Comparison of ENCODE assay signal across 17 cellular contexts in the genomic region with DNA sequence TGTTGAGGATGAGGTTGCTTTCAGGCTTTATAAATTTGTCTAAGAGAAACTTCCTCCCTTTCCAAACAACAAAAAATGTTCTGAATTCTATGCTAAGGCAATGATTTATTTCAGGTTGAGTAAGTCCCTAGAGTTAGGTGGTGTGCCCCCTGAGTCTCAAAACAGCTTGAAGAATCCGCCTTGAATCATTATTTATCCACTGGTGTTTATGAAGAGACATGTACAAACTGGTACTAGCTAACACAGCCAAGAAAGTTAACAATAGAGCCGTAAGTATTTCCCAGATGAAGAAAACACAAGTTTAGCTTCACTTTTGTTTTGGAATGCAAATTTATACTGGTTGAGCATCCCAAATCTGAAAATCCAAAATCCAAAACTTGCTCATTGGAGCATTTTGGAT.
DNase-seq lines count a peak whose midpoint lies in the region; ATAC-seq, FAIRE-seq and TF ChIP-seq lines count a peak whose summit lies in the region.
"Had no signal": no experiment of that assay in that cellular context is flagged by ENCODE, and none has a peak within 500 bp of the region (broad histone marks: within the 10 kb centered on the region; RNA-seq: fewer than 3 reads in every experiment).

No MANE protein-coding gene starts in this region.

- WGBS in small intestine, 3 donors = 77 to 93% (median 87%) methylated on average over 2 of the region's 2 CpGs

- ATAC-seq in WTC11 = no peak
- no peak for ATAC-seq in HG03571 (IDR thresholded peaks at IDR 0.05; ENCODE audit: unreplicated experiment)

- H3K9me3 Mint-ChIP-seq in WTC11 = no peaks in the 10 kb centered on the region
- H3K9me3 Mint-ChIP-seq: activated naive CD4-positive, alpha-beta T cell treated with anti-CD3 and anti-CD28 coated beads for 36 hours; CD4-positive, CD25-positive, alpha-beta regulatory T cell had no signal

- H3K4me3 Mint-ChIP-seq in WTC11 = no peak overlapping the region
- H3K4me3 Mint-ChIP-seq: activated naive CD4-positive, alpha-beta T cell treated with anti-CD3 and anti-CD28 coated beads for 36 hours; CD4-positive, CD25-positive, alpha-beta regulatory T cell had no signal

- POLR2A ChIA-PET in WTC11 (lab: Charles Lee) = no interaction called here

- no peaks in the 10 kb centered on the region for H3K27me3 Mint-ChIP-seq in WTC11 (ENCODE audit: low read depth)
- H3K27me3 Mint-ChIP-seq: CD4-positive, CD25-positive, alpha-beta regulatory T cell had no signal

- H3K27me3 ChIP-seq in neutrophil = no peaks in the 10 kb centered on the region
- no peaks in the 10 kb centered on the region for H3K27me3 ChIP-seq in small intestine (ENCODE audit: control insufficient read depth in 2 of 2, insufficient read depth in 2 of 2, low read length in 2 of 2)
- H3K27me3 ChIP-seq: cardiac muscle cell, right atrium auricular region had no signal

- no peaks in the 10 kb centered on the region for H3K4me1 Mint-ChIP-seq in WTC11

- H3K9me3 ChIP-seq in neutrophil = no peaks in the 10 kb centered on the region
- H3K9me3 ChIP-seq in small intestine (ENCODE audit: control insufficient read depth, low read depth) = no peaks in the 10 kb centered on the region
- H3K9me3 ChIP-seq: right atrium auricular region had no signal

- CTCF ChIA-PET in WTC11 (lab: Charles Lee) = no interaction called here

- FAIRE-seq in small intestine (lab: Jason Lieb, UNC) = no peak
- FAIRE-seq: H54 had no signal

- H3K27ac ChIP-seq in neutrophil = peak overlapping the region; percentile 70
- H3K27ac ChIP-seq in small intestine (ENCODE audit: low read depth in 1 of 2, low read length in 1 of 2) = no peak overlapping the region
- H3K27ac ChIP-seq: cardiac muscle cell, right atrium auricular region had no signal

- peaks cover 38 to 49% of the 10 kb centered on the region in 2 experiments for H3K4me1 ChIP-seq in neutrophil (ENCODE audit: control insufficient read depth in 1 of 2, insufficient read depth in 1 of 2, low read depth in 1 of 2, low read length in 1 of 2)
- H3K4me1 ChIP-seq in small intestine (ENCODE audit: control insufficient read depth in 2 of 2, insufficient read depth in 1 of 2, low read depth in 1 of 2, low read length in 1 of 2) = no peaks in the 10 kb centered on the region
- H3K4me1 ChIP-seq: right atrium auricular region had no signal

- DNase-seq in EH (ENCODE audit: low read depth) (peak; percentile 7), WTC11 (ENCODE audit: low spot score) (no peak), fibroblast of mammary gland (ENCODE audit: low read depth) (peak; percentile 31), NCI-H2107 (lab: John Stamatoyannopoulos, UW) (no peak), small intestine (no peak)
- DNase-seq in stimulated activated CD4-positive, alpha-beta T cell treated with anti-CD3 and anti-CD28 coated beads, Interleukin-2, amount 100 ng/mL, for 48 hours = no peak
- DNase-seq: activated CD4-positive, alpha-beta T cell treated with anti-CD3 and anti-CD28 coated beads, Interleukin-2, amount 50 U/mL, for 4 hours; activated naive CD4-positive, alpha-beta T cell treated with anti-CD3 and anti-CD28 coated beads for 36 hours; activated T-cell treated with anti-CD3 and anti-CD28 coated beads for 4 hours; CD4-positive, CD25-positive, alpha-beta regulatory T cell; effector CD4-positive, alpha-beta T cell; NCI-H774 had no signal

- H3K36me3 ChIP-seq in neutrophil = no peaks in the 10 kb centered on the region
- H3K36me3 ChIP-seq in small intestine (ENCODE audit: control insufficient read depth in 2 of 2, insufficient read depth in 2 of 2, low read length in 2 of 2) = no peaks in the 10 kb centered on the region

- TF ChIP-seq CTCF in WTC11 (IDR thresholded peaks at IDR 0.05) (no peak), fibroblast of mammary gland (conservative IDR thresholded peaks at IDR 0.05; ENCODE audit: control insufficient read depth, insufficient read depth, low read depth, low read length) (no peak), neutrophil (IDR thresholded peaks at IDR 0.05) (no peak)

- peaks cover 23% of the 10 kb centered on the region for H3K36me3 Mint-ChIP-seq in WTC11

- peak overlapping the region; percentile 45 for H3K27ac Mint-ChIP-seq in WTC11
- H3K27ac Mint-ChIP-seq: activated naive CD4-positive, alpha-beta T cell treated with anti-CD3 and anti-CD28 coated beads for 36 hours had no signal

- H3K4me3 ChIP-seq in fibroblast of mammary gland (ENCODE audit: control insufficient read depth, low read depth, low read length) (no peak overlapping the region), neutrophil (ENCODE audit: low read depth in 1 of 2, low read length in 1 of 2) (no peak overlapping the region), small intestine (ENCODE audit: low read depth in 1 of 2, low read length in 2 of 2) (no peak overlapping the region)
- H3K4me3 ChIP-seq: cardiac muscle cell, right atrium auricular region had no signal

TF ChIP-seq in WTC11, 78 proteins besides CTCF, POLR2A, EP300 and RAD21:
- TF ChIP-seq, protein P1, sequence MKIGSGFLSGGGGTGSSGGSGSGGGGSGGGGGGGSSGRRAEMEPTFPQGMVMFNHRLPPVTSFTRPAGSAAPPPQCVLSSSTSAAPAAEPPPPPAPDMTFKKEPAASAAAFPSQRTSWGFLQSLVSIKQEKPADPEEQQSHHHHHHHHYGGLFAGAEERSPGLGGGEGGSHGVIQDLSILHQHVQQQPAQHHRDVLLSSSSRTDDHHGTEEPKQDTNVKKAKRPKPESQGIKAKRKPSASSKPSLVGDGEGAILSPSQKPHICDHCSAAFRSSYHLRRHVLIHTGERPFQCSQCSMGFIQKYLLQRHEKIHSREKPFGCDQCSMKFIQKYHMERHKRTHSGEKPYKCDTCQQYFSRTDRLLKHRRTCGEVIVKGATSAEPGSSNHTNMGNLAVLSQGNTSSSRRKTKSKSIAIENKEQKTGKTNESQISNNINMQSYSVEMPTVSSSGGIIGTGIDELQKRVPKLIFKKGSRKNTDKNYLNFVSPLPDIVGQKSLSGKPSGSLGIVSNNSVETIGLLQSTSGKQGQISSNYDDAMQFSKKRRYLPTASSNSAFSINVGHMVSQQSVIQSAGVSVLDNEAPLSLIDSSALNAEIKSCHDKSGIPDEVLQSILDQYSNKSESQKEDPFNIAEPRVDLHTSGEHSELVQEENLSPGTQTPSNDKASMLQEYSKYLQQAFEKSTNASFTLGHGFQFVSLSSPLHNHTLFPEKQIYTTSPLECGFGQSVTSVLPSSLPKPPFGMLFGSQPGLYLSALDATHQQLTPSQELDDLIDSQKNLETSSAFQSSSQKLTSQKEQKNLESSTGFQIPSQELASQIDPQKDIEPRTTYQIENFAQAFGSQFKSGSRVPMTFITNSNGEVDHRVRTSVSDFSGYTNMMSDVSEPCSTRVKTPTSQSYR (CRISPR knock-in tag; IDR thresholded peaks at IDR 0.05) = no peak
- TF ChIP-seq ZNF121 (CRISPR knock-in tag; IDR thresholded peaks at IDR 0.05) (no peak), NFE2L1 (CRISPR knock-in tag; IDR thresholded peaks at IDR 0.05) (no peak), ZNF423 (CRISPR knock-in tag; IDR thresholded peaks at IDR 0.05) (no peak), TEAD1 (CRISPR knock-in tag; IDR thresholded peaks at IDR 0.05) (no peak), RORB (CRISPR knock-in tag; IDR thresholded peaks at IDR 0.05) (no peak)
- TF ChIP-seq, protein P2, sequence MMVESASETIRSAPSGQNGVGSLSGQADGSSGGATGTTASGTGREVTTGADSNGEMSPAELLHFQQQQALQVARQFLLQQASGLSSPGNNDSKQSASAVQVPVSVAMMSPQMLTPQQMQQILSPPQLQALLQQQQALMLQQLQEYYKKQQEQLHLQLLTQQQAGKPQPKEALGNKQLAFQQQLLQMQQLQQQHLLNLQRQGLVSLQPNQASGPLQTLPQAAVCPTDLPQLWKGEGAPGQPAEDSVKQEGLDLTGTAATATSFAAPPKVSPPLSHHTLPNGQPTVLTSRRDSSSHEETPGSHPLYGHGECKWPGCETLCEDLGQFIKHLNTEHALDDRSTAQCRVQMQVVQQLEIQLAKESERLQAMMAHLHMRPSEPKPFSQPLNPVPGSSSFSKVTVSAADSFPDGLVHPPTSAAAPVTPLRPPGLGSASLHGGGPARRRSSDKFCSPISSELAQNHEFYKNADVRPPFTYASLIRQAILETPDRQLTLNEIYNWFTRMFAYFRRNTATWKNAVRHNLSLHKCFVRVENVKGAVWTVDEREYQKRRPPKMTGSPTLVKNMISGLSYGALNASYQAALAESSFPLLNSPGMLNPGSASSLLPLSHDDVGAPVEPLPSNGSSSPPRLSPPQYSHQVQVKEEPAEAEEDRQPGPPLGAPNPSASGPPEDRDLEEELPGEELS (CRISPR knock-in tag; IDR thresholded peaks at IDR 0.05) = no peak

Comparison
In these comparisons a context has a peak if more than half of its experiments do, and no peak if none do; other contexts are left out.
1. DNase-seq: peak in EH (single experiment) and fibroblast of mammary gland (single experiment); none in WTC11 (single experiment), NCI-H2107 (single experiment), stimulated activated CD4-positive, alpha-beta T cell treated with anti-CD3 and anti-CD28 coated beads, Interleukin-2, amount 100 ng/mL, for 48 hours (0 of 2) and small intestine (single experiment).